ENCODE assay signal across 21 cellular contexts in genomic region chr1:227388771-227389170, GRCh38.
"Had no signal": no experiment of that assay in that cellular context is flagged by ENCODE, and none has a peak within 500 bp of the region (broad histone marks: within the 10 kb centered on the region; RNA-seq: fewer than 3 reads in every experiment).

No MANE protein-coding gene starts in this region.

- DNase-seq: activated CD4-positive, alpha-beta T cell treated with anti-CD3 and anti-CD28 coated beads, Interleukin-2, amount 10 ng/mL, durations not matched to agents 7 days and 5 days; activated CD4-positive, CD25-positive, alpha-beta regulatory T cell; activated naive CD4-positive, alpha-beta T cell treated with anti-CD3 and anti-CD28 coated beads, Interleukin-2, amount 10 ng/mL, durations not matched to agents 7 days and 5 days; activated T-cell treated with anti-CD3 and anti-CD28 coated beads for 4 hours; amniotic stem cell; brain microvascular endothelial cell; dermis blood vessel endothelial cell; endodermal cell; glutamatergic neuron; nephron progenitor cell; right lobe of liver; spleen; stimulated activated CD4-positive, alpha-beta T cell treated with anti-CD3 and anti-CD28 coated beads, Interleukin-1b, Interleukin-23, amount 100 ng/mL, for 48 hours; stimulated activated naive B cell treated with anti-CD40 and anti-IgM and Interleukin-4, amounts not matched to agents 10 μg/mL and 1 μg/mL and 100 μg/mL, for 72 hours; substantia nigra; T-helper 17 cell; transverse colon had no signal

- H3K9me3 ChIP-seq: prostate gland, right lobe of liver, spleen, transverse colon had no signal

- ATAC-seq: left lobe of liver; right lobe of liver; stimulated activated naive B cell treated with anti-CD40 and anti-IgM and Interleukin-4, amounts not matched to agents 10 μg/mL and 1 μg/mL and 100 μg/mL, for 72 hours; T-helper 17 cell had no signal

- H3K4me1 ChIP-seq: prostate gland, right lobe of liver, spleen had no signal

- H3K4me1 Mint-ChIP-seq: activated CD4-positive, alpha-beta T cell treated with anti-CD3 and anti-CD28 coated beads, Interleukin-2, amount 10 ng/mL, durations not matched to agents 7 days and 5 days; activated naive CD4-positive, alpha-beta T cell treated with anti-CD3 and anti-CD28 coated beads, Interleukin-2, amount 10 ng/mL, durations not matched to agents 7 days and 5 days; memory B cell; nephron progenitor cell; stimulated activated naive B cell treated with anti-CD40 and anti-IgM and Interleukin-4, amounts not matched to agents 10 μg/mL and 1 μg/mL and 100 μg/mL, for 72 hours had no signal

- H3K9me3 Mint-ChIP-seq: activated naive CD4-positive, alpha-beta T cell treated with anti-CD3 and anti-CD28 coated beads, Interleukin-2, amount 10 ng/mL, durations not matched to agents 7 days and 5 days; endodermal cell; memory B cell; stimulated activated naive B cell treated with anti-CD40 and anti-IgM and Interleukin-4, amounts not matched to agents 10 μg/mL and 1 μg/mL and 100 μg/mL, for 72 hours had no signal

- H3K27me3 ChIP-seq: brain microvascular endothelial cell, right lobe of liver, spleen, transverse colon had no signal

- H3K4me3 Mint-ChIP-seq: activated CD4-positive, alpha-beta T cell treated with anti-CD3 and anti-CD28 coated beads, Interleukin-2, amount 10 ng/mL, durations not matched to agents 7 days and 5 days; activated naive CD4-positive, alpha-beta T cell treated with anti-CD3 and anti-CD28 coated beads, Interleukin-2, amount 10 ng/mL, durations not matched to agents 7 days and 5 days; endodermal cell; memory B cell; nephron progenitor cell; stimulated activated naive B cell treated with anti-CD40 and anti-IgM and Interleukin-4, amounts not matched to agents 10 μg/mL and 1 μg/mL and 100 μg/mL, for 72 hours; T-helper 17 cell had no signal

- H3K36me3 ChIP-seq: brain microvascular endothelial cell, prostate gland, right lobe of liver, spleen, transverse colon had no signal

- H3K27ac ChIP-seq: brain microvascular endothelial cell, prostate gland, right lobe of liver, spleen, transverse colon had no signal

- H3K4me3 ChIP-seq: prostate gland, right lobe of liver, spleen, transverse colon had no signal

- H3K27ac Mint-ChIP-seq: activated CD4-positive, alpha-beta T cell treated with anti-CD3 and anti-CD28 coated beads, Interleukin-2, amount 10 ng/mL, durations not matched to agents 7 days and 5 days; activated naive CD4-positive, alpha-beta T cell treated with anti-CD3 and anti-CD28 coated beads, Interleukin-2, amount 10 ng/mL, durations not matched to agents 7 days and 5 days; activated T-helper 2 cell treated with anti-CD3 and anti-CD28 coated beads, Interferon-gamma antibody, Interleukin-2, Interleukin-4, amounts not matched to agents 10 μg/mL and 5 μg/mL and 100 μg/mL, durations not matched to agents 14 hours and 24 hours and 36 hours; endodermal cell; memory B cell; nephron progenitor cell; stimulated activated naive B cell treated with anti-CD40 and anti-IgM and Interleukin-4, amounts not matched to agents 10 μg/mL and 1 μg/mL and 100 μg/mL, for 72 hours; T-helper 17 cell had no signal

- H3K36me3 Mint-ChIP-seq: activated naive CD4-positive, alpha-beta T cell treated with anti-CD3 and anti-CD28 coated beads, Interleukin-2, amount 10 ng/mL, durations not matched to agents 7 days and 5 days; memory B cell; stimulated activated naive B cell treated with anti-CD40 and anti-IgM and Interleukin-4, amounts not matched to agents 10 μg/mL and 1 μg/mL and 100 μg/mL, for 72 hours had no signal

- H3K27me3 Mint-ChIP-seq: activated naive CD4-positive, alpha-beta T cell treated with anti-CD3 and anti-CD28 coated beads, Interleukin-2, amount 10 ng/mL, durations not matched to agents 7 days and 5 days had no signal
